Comparison of ENCODE assay signal across 24 cellular contexts in genomic region chr14:104188727-104189400, GRCh38. TPM values are rescaled to one million over a fixed set of nuclear protein-coding genes. Genes with fewer than 3 reads are reported as not detected.
"Had no signal": no experiment of that assay in that cellular context is flagged by ENCODE, and none has a peak within 500 bp of the region (broad histone marks: within the 10 kb centered on the region; RNA-seq: fewer than 3 reads in every experiment).

No MANE protein-coding gene starts in this region.

- H3K27ac ChIP-seq: dorsolateral prefrontal cortex, epithelial cell of prostate, gastrocnemius medialis, parathyroid adenoma, right lobe of liver, thoracic aorta, tibial nerve, upper lobe of right lung, uterus had no signal

- H3K9me3 ChIP-seq: gastrocnemius medialis, right lobe of liver, thoracic aorta, tibial nerve, upper lobe of right lung, uterus had no signal

- H3K9me3 Mint-ChIP-seq: memory B cell; natural killer cell; stimulated activated naive B cell treated with anti-CD40 and anti-IgM and Interleukin-4, amounts not matched to agents 10 μg/mL and 1 μg/mL and 100 μg/mL, for 72 hours; stimulated activated naive CD8-positive, alpha-beta T cell treated with anti-CD3 and anti-CD28 coated beads, Interleukin-15, Interleukin-2, amounts not matched to agents 100 ng/mL and 50 ng/mL, for 24 hours had no signal

- ATAC-seq: esophagus mucosa; gastrocnemius medialis; right lobe of liver; stimulated activated naive B cell treated with anti-CD40 and anti-IgM and Interleukin-4, amounts not matched to agents 10 μg/mL and 1 μg/mL and 100 μg/mL, for 72 hours; upper lobe of right lung had no signal

- H3K4me3 Mint-ChIP-seq: memory B cell; natural killer cell; stimulated activated naive B cell treated with anti-CD40 and anti-IgM and Interleukin-4, amounts not matched to agents 10 μg/mL and 1 μg/mL and 100 μg/mL, for 72 hours; stimulated activated naive CD8-positive, alpha-beta T cell treated with anti-CD3 and anti-CD28 coated beads, Interleukin-15, Interleukin-2, amounts not matched to agents 100 ng/mL and 50 ng/mL, for 24 hours had no signal

- DNase-seq: cortex of kidney; dorsolateral prefrontal cortex; effector CD4-positive, alpha-beta T cell; foreskin fibroblast; gastrocnemius medialis; head of caudate nucleus; natural killer cell; right lobe of liver; stimulated activated CD4-positive, alpha-beta T cell treated with anti-CD3 and anti-CD28 coated beads, Interleukin-15, amount 100 ng/mL, for 24 hours; stimulated activated CD4-positive, alpha-beta T cell treated with anti-CD3 and anti-CD28 coated beads, Interleukin-2, amount 100 ng/mL, for 48 hours; stimulated activated naive B cell treated with anti-CD40 and anti-IgM and Interleukin-4, amounts not matched to agents 10 μg/mL and 1 μg/mL and 100 μg/mL, for 72 hours; upper lobe of right lung; uterus had no signal

- H3K36me3 Mint-ChIP-seq: memory B cell; natural killer cell; stimulated activated naive B cell treated with anti-CD40 and anti-IgM and Interleukin-4, amounts not matched to agents 10 μg/mL and 1 μg/mL and 100 μg/mL, for 72 hours had no signal

- H3K4me3 ChIP-seq: dorsolateral prefrontal cortex, gastrocnemius medialis, lung, right lobe of liver, thoracic aorta, tibial nerve, upper lobe of right lung, uterus had no signal

- H3K27me3 Mint-ChIP-seq: progenitor cell of endocrine pancreas; stimulated activated naive CD8-positive, alpha-beta T cell treated with anti-CD3 and anti-CD28 coated beads, Interleukin-15, Interleukin-2, amounts not matched to agents 100 ng/mL and 50 ng/mL, for 24 hours had no signal

- H3K4me1 Mint-ChIP-seq: memory B cell; natural killer cell; stimulated activated naive B cell treated with anti-CD40 and anti-IgM and Interleukin-4, amounts not matched to agents 10 μg/mL and 1 μg/mL and 100 μg/mL, for 72 hours had no signal

- H3K4me1 ChIP-seq: gastrocnemius medialis, parathyroid adenoma, right lobe of liver, tibial nerve, upper lobe of right lung, uterus had no signal

- H3K36me3 ChIP-seq: gastrocnemius medialis, right lobe of liver, thoracic aorta, tibial nerve, upper lobe of right lung, uterus had no signal

- H3K27ac Mint-ChIP-seq: memory B cell; natural killer cell; progenitor cell of endocrine pancreas; stimulated activated naive B cell treated with anti-CD40 and anti-IgM and Interleukin-4, amounts not matched to agents 10 μg/mL and 1 μg/mL and 100 μg/mL, for 72 hours; stimulated activated naive CD8-positive, alpha-beta T cell treated with anti-CD3 and anti-CD28 coated beads, Interleukin-15, Interleukin-2, amounts not matched to agents 100 ng/mL and 50 ng/mL, for 24 hours had no signal

- H3K27me3 ChIP-seq: right lobe of liver, upper lobe of right lung, uterus had no signal

RNA-seq across cellular contexts. Expression of gene KIF26A, which starts 50.5 kb away (rescaled TPM):
- total RNA-seq: mononuclear cell, natural killer cell, osteoblast had no signal
